In genomic region chr10:62815373-62816111, GRCh38 we compare ENCODE assay signal across 8 cellular contexts. TPM values are rescaled to one million over a fixed set of nuclear protein-coding genes. Genes with fewer than 3 reads are reported as not detected.
DNase-seq lines count a peak whose midpoint lies in the region; ATAC-seq and TF ChIP-seq lines count a peak whose summit lies in the region.

No MANE protein-coding gene starts in this region.

- H3K27me3 ChIP-seq in BLaER1 treated with 17β-estradiol and CSF1 and Interleukin-3, amounts not matched to agents 10 nM and 100 nM = peaks cover 6 to 63% (median 57%) of the 10 kb centered on the region in 11 experiments
- H3K27me3 ChIP-seq in NT2/D1 (ENCODE audit: insufficient read depth, insufficient read length) = peaks cover 73% of the 10 kb centered on the region

- H3K9me3 ChIP-seq in BLaER1 treated with 17β-estradiol and CSF1 and Interleukin-3, amounts not matched to agents 10 nM and 100 nM (replicated peaks in 1 of 11) = peaks cover 0 to 10% (median 0%) of the 10 kb centered on the region in 11 experiments; a peak in 2 of 22 replicates
- H3K9me3 ChIP-seq in NT2/D1 (ENCODE audit: insufficient read depth, low read length) = 0 out of 2 replicates have a peak, but pooled peaks cover 3% of the 10 kb centered on the region

- peak overlapping the region; percentile 69 to 95 (median 78) for H3K4me3 ChIP-seq in BLaER1 treated with 17β-estradiol and CSF1 and Interleukin-3, amounts not matched to agents 10 nM and 100 nM
- H3K4me3 ChIP-seq in NT2/D1 (ENCODE audit: insufficient read length, low read depth) = peak overlapping the region; percentile 49

- H3K4me1 Mint-ChIP-seq in brain = peaks cover 38% of the 10 kb centered on the region
- H3K4me1 Mint-ChIP-seq in stimulated activated effector memory CD8-positive, alpha-beta T cell treated with anti-CD3 and anti-CD28 coated beads, Interleukin-12 subunit alpha, Interleukin-12 subunit beta, amount 100 ng/mL, for 72 hours = peaks cover 62% of the 10 kb centered on the region

- peak overlapping the region; percentile 94 to 98 (median 96) for H3K4me3 Mint-ChIP-seq in brain
- H3K4me3 Mint-ChIP-seq in stimulated activated effector memory CD8-positive, alpha-beta T cell treated with anti-CD3 and anti-CD28 coated beads, Interleukin-12 subunit alpha, Interleukin-12 subunit beta, amount 100 ng/mL, for 72 hours = peak overlapping the region; percentile 97

- no peak for ATAC-seq in stimulated activated effector memory CD8-positive, alpha-beta T cell treated with anti-CD3 and anti-CD28 coated beads, Interleukin-12 subunit alpha, Interleukin-12 subunit beta, amount 100 ng/mL, for 72 hours
- ATAC-seq in GM19324 (IDR thresholded peaks at IDR 0.05; ENCODE audit: low FRiP score, unreplicated experiment) = no peak

- H3K27ac ChIP-seq in BLaER1 treated with 17β-estradiol and CSF1 and Interleukin-3, amounts not matched to agents 10 nM and 100 nM = peak overlapping the region; percentile 78 to 94 (median 87); a peak in 21 of 22 replicates

- H3K9ac ChIP-seq in BLaER1 treated with 17β-estradiol and CSF1 and Interleukin-3, amounts not matched to agents 10 nM and 100 nM = peak overlapping the region; percentile 75 to 96 (median 86)
- peak overlapping the region; percentile 59 for H3K9ac ChIP-seq in NT2/D1 (ENCODE audit: insufficient read length, low read depth)

- peak overlapping the region; percentile 92 to 100 (median 98) for H3K4me2 ChIP-seq in BLaER1 treated with 17β-estradiol and CSF1 and Interleukin-3, amounts not matched to agents 10 nM and 100 nM

- peaks cover 5% of the 10 kb centered on the region for H3K36me3 Mint-ChIP-seq in brain
- H3K36me3 Mint-ChIP-seq in stimulated activated effector memory CD8-positive, alpha-beta T cell treated with anti-CD3 and anti-CD28 coated beads, Interleukin-12 subunit alpha, Interleukin-12 subunit beta, amount 100 ng/mL, for 72 hours = peaks cover 80% of the 10 kb centered on the region

- no peak for TF ChIP-seq CTCF in brain (conservative IDR thresholded peaks at IDR 0.05)

- peaks cover 0 to 37% (median 23%) of the 10 kb centered on the region in 11 experiments; a peak in 20 of 22 replicates for H3K36me3 ChIP-seq in BLaER1 treated with 17β-estradiol and CSF1 and Interleukin-3, amounts not matched to agents 10 nM and 100 nM
- no peaks in the 10 kb centered on the region for H3K36me3 ChIP-seq in NT2/D1 (ENCODE audit: insufficient read depth, insufficient read length, low read length)

- H3K9me3 Mint-ChIP-seq in brain = peaks cover 0 to 6% (median 0%) of the 10 kb centered on the region in 5 experiments
- no peaks in the 10 kb centered on the region for H3K9me3 Mint-ChIP-seq in stimulated activated effector memory CD8-positive, alpha-beta T cell treated with anti-CD3 and anti-CD28 coated beads, Interleukin-12 subunit alpha, Interleukin-12 subunit beta, amount 100 ng/mL, for 72 hours

- H3K27ac Mint-ChIP-seq in brain = peak overlapping the region in 4 of 5 experiments; percentile 26 to 91 (median 79)
- H3K27ac Mint-ChIP-seq in stimulated activated effector memory CD8-positive, alpha-beta T cell treated with anti-CD3 and anti-CD28 coated beads, Interleukin-12 subunit alpha, Interleukin-12 subunit beta, amount 100 ng/mL, for 72 hours = peak overlapping the region; percentile 95

- peaks cover 33 to 68% (median 57%) of the 10 kb centered on the region in 10 experiments for H3K4me1 ChIP-seq in BLaER1 treated with 17β-estradiol and CSF1 and Interleukin-3, amounts not matched to agents 10 nM and 100 nM
- no peaks in the 10 kb centered on the region for H3K4me1 ChIP-seq in NT2/D1 (ENCODE audit: insufficient read depth, insufficient read length)

- H4K20me1 ChIP-seq in BLaER1 treated with 17β-estradiol and CSF1 and Interleukin-3, amounts not matched to agents 10 nM and 100 nM = peaks cover 36 to 56% (median 52%) of the 10 kb centered on the region in 11 experiments; a peak in 21 of 22 replicates

- peaks cover 88% of the 10 kb centered on the region for H3K27me3 Mint-ChIP-seq in brain

- no peak for DNase-seq in NT2/D1 (ENCODE audit: low read depth, low spot score)
- peak; percentile 64 for DNase-seq in left kidney (ENCODE audit: low read depth, low spot score)
- peak; percentile 28 to 75 for DNase-seq in stimulated activated effector memory CD8-positive, alpha-beta T cell treated with anti-CD3 and anti-CD28 coated beads, Interleukin-12 subunit alpha, Interleukin-12 subunit beta, amount 100 ng/mL, for 72 hours (ENCODE audit: low spot score in 2 of 2)
- no peak for DNase-seq in SHP77 (lab: John Stamatoyannopoulos, UW)
- no peak for DNase-seq in KG1 (lab: John Stamatoyannopoulos, UW)

RNA-seq across cellular contexts. Expression of gene EGR2, which starts 0.6 kb away (rescaled TPM):
- polyA plus RNA-seq in brain (ENCODE audit: insufficient read depth, low read depth, low replicate concordance) = 0.54 TPM

RNA-seq across cellular contexts. Expression of gene ADO, which starts 11.0 kb away (rescaled TPM):
- 18.2 TPM for polyA plus RNA-seq in brain (ENCODE audit: insufficient read depth, low read depth, low replicate concordance)

Comparison
In these comparisons a context has a peak if more than half of its experiments do, and no peak if none do; other contexts are left out.
1. DNase-seq: peak in left kidney (single experiment) and stimulated activated effector memory CD8-positive, alpha-beta T cell treated with anti-CD3 and anti-CD28 coated beads, Interleukin-12 subunit alpha, Interleukin-12 subunit beta, amount 100 ng/mL, for 72 hours (2 of 2); none in NT2/D1 (single experiment), SHP77 (0 of 2) and KG1 (single experiment).